Comparison of ENCODE assay signal across 1 cellular context in genomic region chr17:79521225-79521624, GRCh38.
TF ChIP-seq lines count a peak whose summit lies in the region.

No MANE protein-coding gene starts in this region.

TF ChIP-seq in H1, 55 proteins besides CTCF, POLR2A, EP300 and RAD21:
- TF ChIP-seq CBX5 (IDR thresholded peaks at IDR 0.05; ENCODE audit: low read depth, low read length) (no peak), MAFK (IDR thresholded peaks at IDR 0.05; ENCODE audit: low read depth, low read length) (no peak), SP1 (IDR thresholded peaks at IDR 0.05; ENCODE audit: low read depth, low read length) (no peak), USF2 (IDR thresholded peaks at IDR 0.05; ENCODE audit: low read length) (no peak), SIN3A (conservative IDR thresholded peaks at IDR 0.05 in 1 of 2, IDR thresholded peaks at IDR 0.05 in 1 of 2; ENCODE audit: low read depth in 1 of 2, low read length in 2 of 2) (no peak), ASH2L (IDR thresholded peaks at IDR 0.05; ENCODE audit: low read length) (no peak), RXRA (IDR thresholded peaks at IDR 0.05; ENCODE audit: insufficient read depth, low read depth, low read length) (no peak), TCF12 (IDR thresholded peaks at IDR 0.05; ENCODE audit: low read depth, low read length) (no peak), NRF1 (IDR thresholded peaks at IDR 0.05; ENCODE audit: low read depth, low read length) (no peak), GABPA (IDR thresholded peaks at IDR 0.05; ENCODE audit: borderline replicate concordance, insufficient read depth, low read length) (no peak)
